ENCODE assay signal across 31 cellular contexts in the genomic region with DNA sequence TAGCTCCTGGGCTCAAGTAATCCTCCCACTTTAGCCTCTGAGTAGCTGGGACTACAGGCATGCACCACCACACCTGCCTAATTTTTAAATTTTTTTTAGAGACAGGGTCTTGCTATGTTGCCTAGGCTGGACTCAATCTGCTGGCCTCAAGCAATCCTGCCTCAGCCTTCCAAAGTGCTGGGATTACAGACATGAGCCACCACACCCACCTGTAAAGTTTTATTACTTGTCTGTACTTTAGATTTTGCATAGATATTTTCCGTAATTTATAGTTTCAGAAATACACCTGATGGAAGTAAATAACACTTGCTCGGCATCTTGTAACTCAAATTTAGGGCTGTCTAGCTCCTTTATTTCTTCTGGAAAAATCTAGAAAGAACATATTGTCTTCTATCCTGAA.
"Had no signal": no experiment of that assay in that cellular context is flagged by ENCODE, and none has a peak within 500 bp of the region (broad histone marks: within the 10 kb centered on the region; RNA-seq: fewer than 3 reads in every experiment).

No MANE protein-coding gene starts in this region.

- DNase-seq: activated CD4-positive, alpha-beta memory T cell treated with anti-CD3 and anti-CD28 coated beads for 36 hours; activated CD4-positive, alpha-beta T cell treated with anti-CD3 and anti-CD28 coated beads for 36 hours; activated CD4-positive, alpha-beta T cell treated with anti-CD3 and anti-CD28 coated beads, Interleukin-2, amount 10 ng/mL, durations not matched to agents 24 days and 14 days; activated CD4-positive, CD25-positive, alpha-beta regulatory T cell; activated CD4-positive, CD25-positive, alpha-beta regulatory T cell treated with anti-CD3 and anti-CD28 coated beads, Interleukin-2, amount 50 U/mL, for 72 hours; activated CD8-positive, alpha-beta memory T cell treated with anti-CD3 and anti-CD28 coated beads, Interleukin-2, amount 10 ng/mL, durations not matched to agents 7 days and 5 days; activated CD8-positive, alpha-beta memory T cell treated with anti-CD3 and anti-CD28 coated beads, Interleukin-2, amount 50 U/mL, for 4 hours; activated CD8-positive, alpha-beta T cell treated with anti-CD3 and anti-CD28 coated beads, Interleukin-2, amount 10 ng/mL, durations not matched to agents 7 days and 5 days; activated effector memory CD4-positive, alpha-beta T cell treated with anti-CD3 and anti-CD28 coated beads, Interleukin-2, amount 50 U/mL, for 16 hours; activated naive CD4-positive, alpha-beta T cell treated with anti-CD3 and anti-CD28 coated beads for 36 hours; activated naive CD8-positive, alpha-beta T cell treated with anti-CD3 and anti-CD28 coated beads for 36 hours; activated naive CD8-positive, alpha-beta T cell treated with anti-CD3 and anti-CD28 coated beads, Interleukin-2, amount 50 U/mL, for 24 hours; activated T-cell treated with anti-CD3 and anti-CD28 coated beads, Interleukin-2, amount 50 U/mL, for 1 hour; activated T-cell treated with anti-CD3 and anti-CD28 coated beads, Interleukin-2, amount 50 U/mL, for 48 hours; adrenal gland; amygdala; aorta; body of pancreas; caudate nucleus; cerebellar nuclear complex; dorsolateral prefrontal cortex; effector memory CD4-positive, alpha-beta T cell; endodermal cell; foreskin fibroblast; SW 1271; T-helper 1 cell had no signal

- H3K27me3 Mint-ChIP-seq: activated CD4-positive, alpha-beta memory T cell treated with anti-CD3 and anti-CD28 coated beads for 36 hours; activated CD4-positive, alpha-beta T cell treated with anti-CD3 and anti-CD28 coated beads for 36 hours; activated CD4-positive, alpha-beta T cell treated with anti-CD3 and anti-CD28 coated beads, Interleukin-2, amount 10 ng/mL, durations not matched to agents 24 days and 14 days; activated CD8-positive, alpha-beta memory T cell treated with anti-CD3 and anti-CD28 coated beads, Interleukin-2, amount 10 ng/mL, durations not matched to agents 7 days and 5 days; activated naive CD4-positive, alpha-beta T cell treated with anti-CD3 and anti-CD28 coated beads, Interleukin-2, amount 50 U/mL, for 24 hours; activated naive CD8-positive, alpha-beta T cell treated with anti-CD3 and anti-CD28 coated beads for 36 hours; activated naive CD8-positive, alpha-beta T cell treated with anti-CD3 and anti-CD28 coated beads, Interleukin-2, amount 50 U/mL, for 24 hours; dendritic cell treated with granulocyte-macrophage colony-stimulating factor and Interleukin-4, amounts not matched to agents 40 ng/mL and 50 ng/mL, for 4 days had no signal

- H3K27ac Mint-ChIP-seq: activated CD4-positive, alpha-beta memory T cell treated with anti-CD3 and anti-CD28 coated beads for 36 hours; activated CD4-positive, alpha-beta T cell treated with anti-CD3 and anti-CD28 coated beads for 36 hours; activated CD4-positive, alpha-beta T cell treated with anti-CD3 and anti-CD28 coated beads, Interleukin-2, amount 10 ng/mL, durations not matched to agents 24 days and 14 days; activated CD8-positive, alpha-beta memory T cell treated with anti-CD3 and anti-CD28 coated beads, Interleukin-2, amount 10 ng/mL, durations not matched to agents 7 days and 5 days; activated CD8-positive, alpha-beta T cell treated with anti-CD3 and anti-CD28 coated beads, Interleukin-2, amount 10 ng/mL, durations not matched to agents 7 days and 5 days; activated naive CD4-positive, alpha-beta T cell treated with anti-CD3 and anti-CD28 coated beads for 36 hours; activated naive CD4-positive, alpha-beta T cell treated with anti-CD3 and anti-CD28 coated beads, Interleukin-2, amount 50 U/mL, for 24 hours; activated naive CD8-positive, alpha-beta T cell treated with anti-CD3 and anti-CD28 coated beads for 36 hours; activated naive CD8-positive, alpha-beta T cell treated with anti-CD3 and anti-CD28 coated beads, Interleukin-2, amount 50 U/mL, for 24 hours; activated T-helper 1 cell treated with anti-CD3 and anti-CD28 coated beads, Interleukin-12 subunit alpha, Interleukin-12 subunit beta, Interleukin-2, Interleukin-4 antibody, amounts not matched to agents 30 ng/mL and 10 ng/mL and 1 ng/mL, durations not matched to agents 14 hours and 24 hours and 36 hours; activated T-helper 2 cell treated with anti-CD3 and anti-CD28 coated beads, Interferon-gamma antibody, Interleukin-2, Interleukin-4, amounts not matched to agents 10 μg/mL and 5 μg/mL and 100 μg/mL, durations not matched to agents 14 hours and 24 hours and 36 hours; endodermal cell had no signal

- H3K36me3 Mint-ChIP-seq: activated CD4-positive, alpha-beta memory T cell treated with anti-CD3 and anti-CD28 coated beads for 36 hours; activated naive CD4-positive, alpha-beta T cell treated with anti-CD3 and anti-CD28 coated beads, Interleukin-2, amount 50 U/mL, for 24 hours had no signal

- H3K4me3 Mint-ChIP-seq: activated CD4-positive, alpha-beta memory T cell treated with anti-CD3 and anti-CD28 coated beads for 36 hours; activated CD4-positive, alpha-beta T cell treated with anti-CD3 and anti-CD28 coated beads for 36 hours; activated CD4-positive, alpha-beta T cell treated with anti-CD3 and anti-CD28 coated beads, Interleukin-2, amount 10 ng/mL, durations not matched to agents 24 days and 14 days; activated CD8-positive, alpha-beta memory T cell treated with anti-CD3 and anti-CD28 coated beads, Interleukin-2, amount 10 ng/mL, durations not matched to agents 7 days and 5 days; activated CD8-positive, alpha-beta T cell treated with anti-CD3 and anti-CD28 coated beads, Interleukin-2, amount 10 ng/mL, durations not matched to agents 7 days and 5 days; activated naive CD4-positive, alpha-beta T cell treated with anti-CD3 and anti-CD28 coated beads for 36 hours; activated naive CD4-positive, alpha-beta T cell treated with anti-CD3 and anti-CD28 coated beads, Interleukin-2, amount 50 U/mL, for 24 hours; activated naive CD8-positive, alpha-beta T cell treated with anti-CD3 and anti-CD28 coated beads for 36 hours; activated naive CD8-positive, alpha-beta T cell treated with anti-CD3 and anti-CD28 coated beads, Interleukin-2, amount 50 U/mL, for 24 hours; activated T-helper 1 cell treated with anti-CD3 and anti-CD28 coated beads, Interleukin-12 subunit alpha, Interleukin-12 subunit beta, Interleukin-2, Interleukin-4 antibody, amounts not matched to agents 30 ng/mL and 10 ng/mL and 1 ng/mL, durations not matched to agents 14 hours and 24 hours and 36 hours; dendritic cell treated with granulocyte-macrophage colony-stimulating factor and Interleukin-4, amounts not matched to agents 40 ng/mL and 50 ng/mL, for 4 days; endodermal cell had no signal

- ATAC-seq: activated CD4-positive, alpha-beta T cell treated with anti-CD3 and anti-CD28 coated beads for 36 hours; activated CD8-positive, alpha-beta memory T cell treated with anti-CD3 and anti-CD28 coated beads, Interleukin-2, amount 10 ng/mL, durations not matched to agents 7 days and 5 days; activated CD8-positive, alpha-beta T cell treated with anti-CD3 and anti-CD28 coated beads, Interleukin-2, amount 10 ng/mL, durations not matched to agents 7 days and 5 days; activated naive CD8-positive, alpha-beta T cell treated with anti-CD3 and anti-CD28 coated beads, Interleukin-2, amount 50 U/mL, for 24 hours; body of pancreas; esophagus mucosa had no signal

- H3K9me3 Mint-ChIP-seq: activated CD4-positive, alpha-beta memory T cell treated with anti-CD3 and anti-CD28 coated beads for 36 hours; activated CD4-positive, alpha-beta T cell treated with anti-CD3 and anti-CD28 coated beads, Interleukin-2, amount 10 ng/mL, durations not matched to agents 24 days and 14 days; activated naive CD4-positive, alpha-beta T cell treated with anti-CD3 and anti-CD28 coated beads for 36 hours; activated naive CD4-positive, alpha-beta T cell treated with anti-CD3 and anti-CD28 coated beads, Interleukin-2, amount 50 U/mL, for 24 hours; activated naive CD8-positive, alpha-beta T cell treated with anti-CD3 and anti-CD28 coated beads for 36 hours; activated naive CD8-positive, alpha-beta T cell treated with anti-CD3 and anti-CD28 coated beads, Interleukin-2, amount 50 U/mL, for 24 hours; activated T-helper 1 cell treated with anti-CD3 and anti-CD28 coated beads, Interleukin-12 subunit alpha, Interleukin-12 subunit beta, Interleukin-2, Interleukin-4 antibody, amounts not matched to agents 30 ng/mL and 10 ng/mL and 1 ng/mL, durations not matched to agents 14 hours and 24 hours and 36 hours; activated T-helper 2 cell treated with anti-CD3 and anti-CD28 coated beads, Interferon-gamma antibody, Interleukin-2, Interleukin-4, amounts not matched to agents 10 μg/mL and 5 μg/mL and 100 μg/mL, durations not matched to agents 14 hours and 24 hours and 36 hours; dendritic cell treated with granulocyte-macrophage colony-stimulating factor and Interleukin-4, amounts not matched to agents 40 ng/mL and 50 ng/mL, for 4 days; endodermal cell had no signal
